ENCODE assay signal across 8 cellular contexts in genomic region chr1:110003747-110004428, GRCh38. TPM values are rescaled to one million over a fixed set of nuclear protein-coding genes. Genes with fewer than 3 reads are reported as not detected.
DNase-seq lines count a peak whose midpoint lies in the region; ATAC-seq and TF ChIP-seq lines count a peak whose summit lies in the region.

No MANE protein-coding gene starts in this region.

- POLR2A ChIA-PET in activated CD8-positive, alpha-beta T cell treated with anti-CD3 and anti-CD28 coated beads, Interleukin-2, amount 10 ng/mL, durations not matched to agents 7 days and 5 days (lab: Charles Lee), result no interaction called here

- no peaks in the 10 kb centered on the region for H3K9me3 ChIP-seq in ovary

- no peaks in the 10 kb centered on the region for H3K27me3 Mint-ChIP-seq in activated CD8-positive, alpha-beta T cell treated with anti-CD3 and anti-CD28 coated beads, Interleukin-2, amount 10 ng/mL, durations not matched to agents 7 days and 5 days (ENCODE audit: low read depth)

- CTCF ChIA-PET in activated CD8-positive, alpha-beta T cell treated with anti-CD3 and anti-CD28 coated beads, Interleukin-2, amount 10 ng/mL, durations not matched to agents 7 days and 5 days (lab: Charles Lee), result interaction anchor here (0.9 to 9.6 kb wide), 3 partner anchors 18 to 213 kb away, joined by 3 to 121 read pairs (median 4); partner anchors contain the start of gene AHCYL1

- no peak overlapping the region for H3K27ac Mint-ChIP-seq in activated CD8-positive, alpha-beta T cell treated with anti-CD3 and anti-CD28 coated beads, Interleukin-2, amount 10 ng/mL, durations not matched to agents 7 days and 5 days

- H3K36me3 Mint-ChIP-seq in activated CD8-positive, alpha-beta T cell treated with anti-CD3 and anti-CD28 coated beads, Interleukin-2, amount 10 ng/mL, durations not matched to agents 7 days and 5 days (ENCODE audit: low read depth), result peaks cover 13% of the 10 kb centered on the region

- 3 to 8% (median 4%) methylated on average over 8 of the region's 8 CpGs for WGBS in ovary, 3 donors

- H3K4me3 Mint-ChIP-seq in activated CD8-positive, alpha-beta T cell treated with anti-CD3 and anti-CD28 coated beads, Interleukin-2, amount 10 ng/mL, durations not matched to agents 7 days and 5 days, result no peak overlapping the region

- H3K27ac ChIP-seq in ovary, result peak overlapping the region; percentile 53 to 78

- peak overlapping the region; percentile 5 to 24 for H3K4me3 ChIP-seq in foreskin fibroblast (ENCODE audit: low read depth in 1 of 2, low read length in 2 of 2)
- no peak overlapping the region for H3K4me3 ChIP-seq in ovary

- TF ChIP-seq CTCF in foreskin fibroblast (IDR thresholded peaks at IDR 0.05; ENCODE audit: low read depth, low read length) (no peak), ovary (IDR thresholded peaks at IDR 0.05) (no peak)

- H3K4me1 ChIP-seq in ovary (ENCODE audit: insufficient read depth), result peaks cover 15% of the 10 kb centered on the region

- H3K36me3 ChIP-seq in ovary, result no peaks in the 10 kb centered on the region

- intact Hi-C loops in ovary (cut with DNase I), result no loop called here

- no peak for TF ChIP-seq POLR2A in ovary (IDR thresholded peaks at IDR 0.05)

- H3K27me3 ChIP-seq in ovary, result no peaks in the 10 kb centered on the region

- no peak for TF ChIP-seq EP300 in ovary (IDR thresholded peaks at IDR 0.05)

- ATAC-seq in activated CD8-positive, alpha-beta T cell treated with anti-CD3 and anti-CD28 coated beads, Interleukin-2, amount 10 ng/mL, durations not matched to agents 7 days and 5 days, result peak; percentile 19
- no peak for ATAC-seq in GM21360 (IDR thresholded peaks at IDR 0.05; ENCODE audit: unreplicated experiment)

- H3K9me3 Mint-ChIP-seq in activated CD8-positive, alpha-beta T cell treated with anti-CD3 and anti-CD28 coated beads, Interleukin-2, amount 10 ng/mL, durations not matched to agents 7 days and 5 days (ENCODE audit: insufficient read depth), result no peaks in the 10 kb centered on the region

- peaks cover 17% of the 10 kb centered on the region for H3K4me1 Mint-ChIP-seq in activated CD8-positive, alpha-beta T cell treated with anti-CD3 and anti-CD28 coated beads, Interleukin-2, amount 10 ng/mL, durations not matched to agents 7 days and 5 days (ENCODE audit: low read depth)

- DNase-seq in ELR (ENCODE audit: low read depth) (peak; percentile 98), H4 (ENCODE audit: low spot score) (peak; percentile 97), MV-4-11 (lab: John Stamatoyannopoulos, UW) (peak; percentile 85), foreskin fibroblast (peak; percentile 97 to 98), ovary (peak; percentile 62 to 82 (median 67)), retina (no peak)
- DNase-seq in activated CD8-positive, alpha-beta T cell treated with anti-CD3 and anti-CD28 coated beads, Interleukin-2, amount 10 ng/mL, durations not matched to agents 7 days and 5 days, result no peak

RNA-seq across cellular contexts. Expression of gene AHCYL1, which starts 19.3 kb away (rescaled TPM):
- 45.1 and 62.6 TPM in 2 replicates for total RNA-seq in H4 (2014; rRNA removed; shearing (Covaris generic))
- 10 to 100 TPM; 55.0 to 64.5 TPM for total RNA-seq in activated CD8-positive, alpha-beta T cell treated with anti-CD3 and anti-CD28 coated beads, Interleukin-2, amount 10 ng/mL, durations not matched to agents 7 days and 5 days
- 100 to 1,000 TPM in 2 of 7 donors, 10 to 100 TPM in 5; 41.1 to 113 (median 85.8) TPM for total RNA-seq in ovary
- 100 to 1,000 TPM in 1 of 2 donors, 10 to 100 TPM in 1; 41.8 to 103 TPM for polyA plus RNA-seq in ovary

RNA-seq across cellular contexts. Expression of gene STRIP1, which starts 30.5 kb away (rescaled TPM):
- 16.9 and 17.7 TPM in 2 replicates for total RNA-seq in H4 (2014; rRNA removed; shearing (Covaris generic))
- total RNA-seq in activated CD8-positive, alpha-beta T cell treated with anti-CD3 and anti-CD28 coated beads, Interleukin-2, amount 10 ng/mL, durations not matched to agents 7 days and 5 days, result 10 to 100 TPM; 33.2 to 35.9 TPM
- total RNA-seq in ovary, result 10 to 100 TPM; 35.1 to 46.7 (median 45.5) TPM
- polyA plus RNA-seq in ovary, result 10 to 100 TPM; 21.6 to 27.4 TPM

Comparison
In these comparisons a context has a peak if more than half of its experiments do, and no peak if none do; other contexts are left out.
1. DNase-seq: peak in ELR (single experiment), H4 (single experiment), MV-4-11 (single experiment), foreskin fibroblast (2 of 2) and ovary (5 of 5); none in activated CD8-positive, alpha-beta T cell treated with anti-CD3 and anti-CD28 coated beads, Interleukin-2, amount 10 ng/mL, durations not matched to agents 7 days and 5 days (single experiment) and retina (single experiment).